ENCODE assay signal across 8 cellular contexts in genomic region chr1:23801338-23801748, GRCh38. TPM values are rescaled to one million over a fixed set of nuclear protein-coding genes. Genes with fewer than 3 reads are reported as not detected.
DNase-seq lines count a peak whose midpoint lies in the region; ATAC-seq and TF ChIP-seq lines count a peak whose summit lies in the region.

No MANE protein-coding gene starts in this region.

- peaks cover 6 to 22% (median 16%) of the 10 kb centered on the region in 4 donors for H3K4me1 Mint-ChIP-seq in naive thymus-derived CD8-positive, alpha-beta T cell

- peak overlapping the region; percentile 75 to 95 (median 92) for H3K27ac Mint-ChIP-seq in naive thymus-derived CD8-positive, alpha-beta T cell

- no peaks in the 10 kb centered on the region for H3K27me3 ChIP-seq in Karpas-422 (ENCODE audit: low read length)

- peaks cover 0 to 1% (median 0%) of the 10 kb centered on the region in 5 donors for H3K27me3 Mint-ChIP-seq in naive thymus-derived CD8-positive, alpha-beta T cell

- H4K20me1 ChIP-seq in Karpas-422 (ENCODE audit: insufficient read depth, low read depth, low read length) = no peaks in the 10 kb centered on the region

- no peaks in the 10 kb centered on the region for H3K36me3 ChIP-seq in Karpas-422 (ENCODE audit: insufficient read depth, low read length)

- peaks cover 22% of the 10 kb centered on the region for H3K4me1 ChIP-seq in Karpas-422 (ENCODE audit: low read length)

- H3K36me3 Mint-ChIP-seq in naive thymus-derived CD8-positive, alpha-beta T cell = peaks cover 0 to 19% (median 0%) of the 10 kb centered on the region in 3 donors

- H3K4me3 ChIP-seq in Karpas-422 (ENCODE audit: low read length) (peak overlapping the region; percentile 94), choroid plexus epithelial cell (ENCODE audit: low read depth, low read length) (peak overlapping the region; percentile 79)

- H3K79me2 ChIP-seq in Karpas-422 (ENCODE audit: low read length) = peaks cover 8% of the 10 kb centered on the region; the same call in 1 of the 2 replicates

- no peaks in the 10 kb centered on the region for H3K9me3 Mint-ChIP-seq in naive thymus-derived CD8-positive, alpha-beta T cell

- ATAC-seq in naive thymus-derived CD8-positive, alpha-beta T cell = no peak
- ATAC-seq in HG03097 (IDR thresholded peaks at IDR 0.05; ENCODE audit: low FRiP score, unreplicated experiment) = no peak

- H2AFZ ChIP-seq in Karpas-422 (ENCODE audit: low read length) = no peak overlapping the region

- H3K9me2 ChIP-seq in Karpas-422 (replicated peaks; ENCODE audit: insufficient read depth, low read length) = no peaks in the 10 kb centered on the region

- TF ChIP-seq CTCF in C4-2B (conservative IDR thresholded peaks at IDR 0.05) = no peak
- no peak for TF ChIP-seq CTCF in choroid plexus epithelial cell (conservative IDR thresholded peaks at IDR 0.05; ENCODE audit: low read depth, low read length)

- H3K27ac ChIP-seq in C4-2B (peak overlapping the region; percentile 96), Karpas-422 (ENCODE audit: low read length) (no peak overlapping the region)

- H3K9ac ChIP-seq in Karpas-422 (ENCODE audit: low read length) = peak overlapping the region; percentile 94

- peak overlapping the region; percentile 75 to 97 (median 90) for H3K4me3 Mint-ChIP-seq in naive thymus-derived CD8-positive, alpha-beta T cell

- POLR2A ChIA-PET in naive thymus-derived CD8-positive, alpha-beta T cell (lab: Charles Lee) = interaction anchor here (0.5 to 8.3 kb wide), 10 partner anchors 9 to 239 kb away, joined by 3 to 64 read pairs (median 6); partner anchors contain the start of genes ELOA, HMGCL, LYPLA2 and PITHD1

- H3K4me2 ChIP-seq in Karpas-422 (ENCODE audit: low read depth, low read length, poor library complexity, severe bottlenecking) = peak overlapping the region; percentile 83

- no peak for DNase-seq in Karpas-422
- no peak for DNase-seq in choroid plexus epithelial cell (ENCODE audit: low read depth)
- no peak for DNase-seq in naive thymus-derived CD8-positive, alpha-beta T cell
- no peak for DNase-seq in cerebellar nuclear complex (lab: John Stamatoyannopoulos, UW)
- DNase-seq in NCI-H446 (lab: John Stamatoyannopoulos, UW) = no peak
- no peak for DNase-seq in DMS 273 treated with DMSO at 0.1 percent for 48 hours (lab: John Stamatoyannopoulos, UW)

- H3K9me3 ChIP-seq in Karpas-422 (ENCODE audit: low read length) = no peaks in the 10 kb centered on the region

RNA-seq across cellular contexts. Expression of gene GALE, which starts 0.8 kb away (rescaled TPM):
- 16.8 and 39.7 TPM in 2 replicates for total RNA-seq in Karpas-422 (2014; rRNA removed; shearing (Covaris generic); ENCODE audit: low replicate concordance)
- total RNA-seq in naive thymus-derived CD8-positive, alpha-beta T cell = 1 to 10 TPM; 8.4 to 8.7 TPM
- polyA plus RNA-seq in naive thymus-derived CD8-positive, alpha-beta T cell = 10 to 100 TPM in 2 of 3 donors, 1 to 10 TPM in 1; 8.0 to 12.7 (median 12.3) TPM

RNA-seq across cellular contexts. Expression of gene LYPLA2, which starts 10.4 kb away (rescaled TPM):
- 43.1 and 69.8 TPM in 2 replicates for total RNA-seq in Karpas-422 (2014; rRNA removed; shearing (Covaris generic); ENCODE audit: low replicate concordance)
- 10 to 100 TPM; 52.9 to 62.5 TPM for total RNA-seq in naive thymus-derived CD8-positive, alpha-beta T cell
- 100 to 1,000 TPM in 2 of 3 donors, 10 to 100 TPM in 1; 90.3 to 104 (median 101) TPM for polyA plus RNA-seq in naive thymus-derived CD8-positive, alpha-beta T cell

RNA-seq across cellular contexts. Expression of gene PITHD1, which starts 23.1 kb away (rescaled TPM):
- 35.6 and 55.7 TPM in 2 replicates for total RNA-seq in Karpas-422 (2014; rRNA removed; shearing (Covaris generic); ENCODE audit: low replicate concordance)
- 10 to 100 TPM; 79.1 to 86.6 TPM for total RNA-seq in naive thymus-derived CD8-positive, alpha-beta T cell
- 10 to 100 TPM; 68.1 to 80.6 (median 74.3) TPM for polyA plus RNA-seq in naive thymus-derived CD8-positive, alpha-beta T cell

RNA-seq across cellular contexts. Expression of gene HMGCL, which starts 23.9 kb away (rescaled TPM):
- 25.6 and 45.2 TPM in 2 replicates for total RNA-seq in Karpas-422 (2014; rRNA removed; shearing (Covaris generic); ENCODE audit: low replicate concordance)
- 10 to 100 TPM; 32.0 to 37.7 TPM for total RNA-seq in naive thymus-derived CD8-positive, alpha-beta T cell
- 10 to 100 TPM; 25.9 to 37.9 (median 34.3) TPM for polyA plus RNA-seq in naive thymus-derived CD8-positive, alpha-beta T cell

RNA-seq across cellular contexts. Expression of gene ELOA, which starts 58.1 kb away (rescaled TPM):
- 14.6 and 16.9 TPM in 2 replicates for total RNA-seq in Karpas-422 (2014; rRNA removed; shearing (Covaris generic); ENCODE audit: low replicate concordance)
- total RNA-seq in naive thymus-derived CD8-positive, alpha-beta T cell = 10 to 100 TPM; 27.0 to 27.6 TPM
- 10 to 100 TPM; 17.0 to 26.4 (median 19.1) TPM for polyA plus RNA-seq in naive thymus-derived CD8-positive, alpha-beta T cell
